Comparison of ENCODE assay signal across 13 cellular contexts in the genomic region with DNA sequence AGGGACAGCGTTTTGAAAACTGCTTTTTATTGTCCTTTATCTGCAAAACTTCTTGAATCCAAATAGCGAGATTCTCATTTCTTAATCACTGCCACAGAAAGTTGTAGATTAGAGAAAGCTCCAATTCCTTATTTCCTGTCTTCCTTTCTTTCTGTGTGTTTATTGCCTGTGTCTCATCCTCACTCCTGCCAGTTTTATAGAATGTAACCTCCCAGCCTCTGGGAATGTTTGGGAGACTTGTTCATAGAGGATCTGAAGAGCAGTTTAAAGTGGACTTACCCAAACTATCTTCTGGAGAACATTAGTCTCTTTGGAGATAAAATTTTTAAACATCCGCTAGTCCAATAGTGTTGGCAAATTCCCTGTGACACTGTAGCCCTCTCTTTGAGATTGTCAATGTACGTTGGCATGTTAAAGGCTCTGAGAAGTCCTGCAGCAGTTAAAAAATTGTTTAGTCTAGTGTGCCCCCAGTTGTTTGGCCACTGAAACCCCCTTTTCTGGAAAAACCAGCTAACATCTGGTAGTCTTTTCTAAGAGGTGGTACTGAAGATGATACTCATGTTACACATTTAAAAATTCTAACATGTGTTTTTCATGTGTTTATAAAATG. TPM values are rescaled to one million over a fixed set of nuclear protein-coding genes. Genes with fewer than 3 reads are reported as not detected.
A peak's percentile ranks its signal among the peaks of the same experiment; 100 is the strongest.
DNase-seq lines count a peak whose midpoint lies in the region; ATAC-seq lines count a peak whose summit lies in the region.
"Had no signal": no experiment of that assay in that cellular context is flagged by ENCODE, and none has a peak within 500 bp of the region (broad histone marks: within the 10 kb centered on the region; RNA-seq: fewer than 3 reads in every experiment).

No MANE protein-coding gene starts in this region.

- H3K4me1 Mint-ChIP-seq in naive thymus-derived CD4-positive, alpha-beta T cell = peaks cover 6 to 67% (median 38%) of the 10 kb centered on the region in 7 donors
- H3K4me1 Mint-ChIP-seq: activated CD4-positive, alpha-beta memory T cell treated with anti-CD3 and anti-CD28 coated beads, Interleukin-2, amount 10 ng/mL, durations not matched to agents 7 days and 5 days had no signal

- DNase-seq in AG08395 (ENCODE audit: low spot score) (peak; percentile 59), LHCN-M2 (ENCODE audit: low read depth) (peak; percentile 54), occipital lobe (lab: John Stamatoyannopoulos, UW) (no peak), SW480 (ENCODE audit: low spot score) (no peak), NCI-H345 (lab: John Stamatoyannopoulos, UW) (no peak)
- no peak for DNase-seq in naive thymus-derived CD4-positive, alpha-beta T cell
- DNase-seq: activated CD4-positive, alpha-beta memory T cell treated with anti-CD3 and anti-CD28 coated beads, Interleukin-2, amount 10 ng/mL, durations not matched to agents 7 days and 5 days; GOT3; NCI-H146 had no signal

- ATAC-seq in naive thymus-derived CD4-positive, alpha-beta T cell = no peak
- ATAC-seq in GM21367 (IDR thresholded peaks at IDR 0.05; ENCODE audit: unreplicated experiment) = no peak

- POLR2A ChIA-PET in naive thymus-derived CD4-positive, alpha-beta T cell (lab: Charles Lee) = interaction anchor here (0.7 to 1.2 kb wide), 2 partner anchors 36 to 284 kb away, joined by 3 read pairs; no protein-coding TSS in a partner anchor

- H3K27ac ChIP-seq in naive thymus-derived CD4-positive, alpha-beta T cell (ENCODE audit: low read depth, low read length) = no peak overlapping the region
- H3K27ac ChIP-seq: neural progenitor cell had no signal

- no peaks in the 10 kb centered on the region for H3K9me3 Mint-ChIP-seq in naive thymus-derived CD4-positive, alpha-beta T cell
- H3K9me3 Mint-ChIP-seq: activated CD4-positive, alpha-beta memory T cell treated with anti-CD3 and anti-CD28 coated beads, Interleukin-2, amount 10 ng/mL, durations not matched to agents 7 days and 5 days; brain; neural progenitor cell had no signal

- H3K9ac ChIP-seq in endocrine pancreas (ENCODE audit: control insufficient read depth, insufficient read depth, low read length) = peak overlapping the region; percentile 27
- H3K9ac ChIP-seq: neural progenitor cell had no signal

- no peaks in the 10 kb centered on the region for H3K27me3 Mint-ChIP-seq in naive thymus-derived CD4-positive, alpha-beta T cell
- H3K27me3 Mint-ChIP-seq: activated CD4-positive, alpha-beta memory T cell treated with anti-CD3 and anti-CD28 coated beads, Interleukin-2, amount 10 ng/mL, durations not matched to agents 7 days and 5 days; brain had no signal

- no peaks in the 10 kb centered on the region for H3K36me3 ChIP-seq in endocrine pancreas (ENCODE audit: control insufficient read depth, insufficient read depth, low read length)
- no peaks in the 10 kb centered on the region for H3K36me3 ChIP-seq in naive thymus-derived CD4-positive, alpha-beta T cell (ENCODE audit: control insufficient read depth in 2 of 3, insufficient read depth in 3 of 3, low read length in 3 of 3)
- H3K36me3 ChIP-seq: neural progenitor cell had no signal

- CTCF ChIA-PET in naive thymus-derived CD4-positive, alpha-beta T cell (lab: Charles Lee) = no interaction called here

- H3K36me3 Mint-ChIP-seq in naive thymus-derived CD4-positive, alpha-beta T cell = peaks cover 0 to 26% (median 4%) of the 10 kb centered on the region in 5 donors

- H3K4me3 Mint-ChIP-seq in naive thymus-derived CD4-positive, alpha-beta T cell = no peak overlapping the region
- H3K4me3 Mint-ChIP-seq: activated CD4-positive, alpha-beta memory T cell treated with anti-CD3 and anti-CD28 coated beads, Interleukin-2, amount 10 ng/mL, durations not matched to agents 7 days and 5 days; neural progenitor cell had no signal

- H3K27me3 ChIP-seq in endocrine pancreas (ENCODE audit: control insufficient read depth, insufficient read depth, low read length) = no peaks in the 10 kb centered on the region
- H3K27me3 ChIP-seq in naive thymus-derived CD4-positive, alpha-beta T cell (ENCODE audit: control insufficient read depth in 2 of 2, insufficient read depth in 2 of 2, low read length in 2 of 2) = no peaks in the 10 kb centered on the region
- H3K27me3 ChIP-seq: neural progenitor cell had no signal

- H3K4me3 ChIP-seq in endocrine pancreas (ENCODE audit: control insufficient read depth, insufficient read depth, low read length) = peak overlapping the region; percentile 34
- H3K4me3 ChIP-seq in naive thymus-derived CD4-positive, alpha-beta T cell (ENCODE audit: low read length) = no peak overlapping the region
- H3K4me3 ChIP-seq: neural progenitor cell had no signal

- H3K9me3 ChIP-seq in endocrine pancreas (ENCODE audit: control insufficient read depth, low read length) = no peaks in the 10 kb centered on the region
- no peaks in the 10 kb centered on the region for H3K9me3 ChIP-seq in naive thymus-derived CD4-positive, alpha-beta T cell (ENCODE audit: control insufficient read depth in 2 of 3, low read length in 3 of 3)

- H3K27ac Mint-ChIP-seq in naive thymus-derived CD4-positive, alpha-beta T cell = peak overlapping the region in 5 of 9 donors; percentile 3 to 71 (median 23)
- H3K27ac Mint-ChIP-seq: activated CD4-positive, alpha-beta memory T cell treated with anti-CD3 and anti-CD28 coated beads, Interleukin-2, amount 10 ng/mL, durations not matched to agents 7 days and 5 days; neural progenitor cell had no signal

- intact Hi-C loops in naive thymus-derived CD4-positive, alpha-beta T cell (cut with micrococcal nuclease) = no loop called here

- H3K4me1 ChIP-seq in endocrine pancreas (ENCODE audit: control insufficient read depth, insufficient read depth, low read length) = no peaks in the 10 kb centered on the region
- no peaks in the 10 kb centered on the region for H3K4me1 ChIP-seq in naive thymus-derived CD4-positive, alpha-beta T cell (ENCODE audit: control insufficient read depth in 2 of 2, insufficient read depth in 2 of 2, low read length in 2 of 2)

RNA-seq across cellular contexts. Expression of a gene that starts 50.5 kb away (rescaled TPM):
- total RNA-seq in LHCN-M2 (2014; rRNA removed) = 46.1 and 47.5 TPM in 2 replicates
- 106 TPM for polyA plus RNA-seq in LHCN-M2 (2012)
- 10 to 100 TPM; 39.3 to 66.7 (median 64.9) TPM for total RNA-seq in naive thymus-derived CD4-positive, alpha-beta T cell
- 10 to 100 TPM; 15.7 to 42.2 TPM for polyA plus RNA-seq in naive thymus-derived CD4-positive, alpha-beta T cell
- total RNA-seq in occipital lobe = 27.6 TPM

Comparison
In these comparisons a context has a peak if more than half of its experiments do, and no peak if none do; other contexts are left out.
1. DNase-seq: peak in AG08395 (single experiment) and LHCN-M2 (single experiment); none in naive thymus-derived CD4-positive, alpha-beta T cell (0 of 9), occipital lobe (single experiment), SW480 (single experiment) and NCI-H345 (single experiment).